In genomic region chr17:31093866-31094599, GRCh38 we compare ENCODE assay signal across 8 cellular contexts. TPM values are rescaled to one million over a fixed set of nuclear protein-coding genes. Genes with fewer than 3 reads are reported as not detected.
A peak's percentile ranks its signal among the peaks of the same experiment; 100 is the strongest.
DNase-seq lines count a peak whose midpoint lies in the region; ATAC-seq, FAIRE-seq and TF ChIP-seq lines count a peak whose summit lies in the region.

No MANE protein-coding gene starts in this region.

- H3K9me3 Mint-ChIP-seq in CD8-positive, alpha-beta T cell, result no peaks in the 10 kb centered on the region

- POLR2A ChIA-PET in CD8-positive, alpha-beta T cell (lab: Charles Lee), result interaction anchor here (0.6 kb wide), 1 partner anchor 237 kb away, joined by 4 read pairs; no protein-coding TSS in a partner anchor

- peak overlapping the region; percentile 26 for H3K9ac ChIP-seq in muscle layer of colon (ENCODE audit: low read length)

- peak overlapping the region; percentile 69 for H3K27ac ChIP-seq in CD8-positive, alpha-beta T cell (ENCODE audit: low read depth, low read length)
- H3K27ac ChIP-seq in muscle layer of colon (ENCODE audit: low read depth, low read length), result peak overlapping the region; percentile 91

- intact Hi-C loops in CD8-positive, alpha-beta T cell (cut with DNase I, micrococcal nuclease), result no loop called here

- H3K27ac Mint-ChIP-seq in CD8-positive, alpha-beta T cell, result peak overlapping the region; percentile 82

- peaks cover 3% of the 10 kb centered on the region for H3K36me3 Mint-ChIP-seq in CD8-positive, alpha-beta T cell

- H3K4me1 ChIP-seq in CD8-positive, alpha-beta T cell (ENCODE audit: insufficient read depth, low read length), result peaks cover 7% of the 10 kb centered on the region
- H3K4me1 ChIP-seq in muscle layer of colon (ENCODE audit: insufficient read depth, low read length), result peaks cover 9% of the 10 kb centered on the region

- peaks cover 11% of the 10 kb centered on the region for H3K4me1 Mint-ChIP-seq in CD8-positive, alpha-beta T cell (ENCODE audit: low read depth)

- no peak for TF ChIP-seq CTCF in CD8-positive, alpha-beta T cell (IDR thresholded peaks at IDR 0.05)
- TF ChIP-seq CTCF in bronchial epithelial cell (IDR thresholded peaks at IDR 0.05; ENCODE audit: insufficient read depth, low read length, severe bottlenecking), result no peak

- ATAC-seq in CD8-positive, alpha-beta T cell, result no peak
- ATAC-seq in GM18505 (IDR thresholded peaks at IDR 0.05; ENCODE audit: unreplicated experiment), result no peak

- H3K9me3 ChIP-seq in CD8-positive, alpha-beta T cell (ENCODE audit: low read length), result no peaks in the 10 kb centered on the region
- no peaks in the 10 kb centered on the region for H3K9me3 ChIP-seq in muscle layer of colon (ENCODE audit: low read length)

- no peak for TF ChIP-seq POLR2A in GM18505 (IDR thresholded peaks at IDR 0.05; ENCODE audit: borderline replicate concordance, extremely low read depth, insufficient read depth, insufficient read length)

- CTCF ChIA-PET in CD8-positive, alpha-beta T cell (lab: Charles Lee), result no interaction called here

- no peak for DNase-seq in CD8-positive, alpha-beta T cell
- DNase-seq in HTR-8/SVneo (ENCODE audit: insufficient read length, low spot score) (peak; percentile 13), bronchial epithelial cell (ENCODE audit: low read depth) (no peak), AG08395 (ENCODE audit: low spot score) (no peak), GM19238 (ENCODE audit: insufficient read length, low spot score) (no peak)
- DNase-seq in activated CD8-positive, alpha-beta memory T cell treated with anti-CD3 and anti-CD28 coated beads for 24 hours, result no peak

- FAIRE-seq in HTR-8/SVneo (lab: Jason Lieb, UNC) (no peak), bronchial epithelial cell (lab: Jason Lieb, UNC) (no peak)

- no peaks in the 10 kb centered on the region for H3K27me3 ChIP-seq in CD8-positive, alpha-beta T cell (ENCODE audit: insufficient read depth, low read length)
- H3K27me3 ChIP-seq in bronchial epithelial cell (ENCODE audit: control insufficient read depth, insufficient read depth, low read length) (no peaks in the 10 kb centered on the region), muscle layer of colon (ENCODE audit: control insufficient read depth in 1 of 2, insufficient read depth in 2 of 2, low read length in 2 of 2) (no peaks in the 10 kb centered on the region)

- peak overlapping the region; percentile 95 for H3K4me3 Mint-ChIP-seq in CD8-positive, alpha-beta T cell

- no peaks in the 10 kb centered on the region for H3K36me3 ChIP-seq in CD8-positive, alpha-beta T cell (ENCODE audit: insufficient read depth, low read length)
- H3K36me3 ChIP-seq in bronchial epithelial cell (ENCODE audit: control insufficient read depth, insufficient read depth, low read length), result no peaks in the 10 kb centered on the region
- H3K36me3 ChIP-seq in muscle layer of colon (ENCODE audit: insufficient read depth, low read length), result no peaks in the 10 kb centered on the region

- no peaks in the 10 kb centered on the region for H3K27me3 Mint-ChIP-seq in CD8-positive, alpha-beta T cell (ENCODE audit: low read depth)

- H3K4me3 ChIP-seq in CD8-positive, alpha-beta T cell (ENCODE audit: low read depth, low read length), result peak overlapping the region; percentile 85
- peak overlapping the region; percentile 97 for H3K4me3 ChIP-seq in bronchial epithelial cell (ENCODE audit: low read depth, low read length)
- H3K4me3 ChIP-seq in muscle layer of colon (ENCODE audit: low read depth in 1 of 2, low read length in 2 of 2), result peak overlapping the region in 1 of 2 donors; percentile 46

RNA-seq across cellular contexts. Expression of gene NF1, which starts 0.7 kb away (rescaled TPM):
- total RNA-seq in CD8-positive, alpha-beta T cell, result 10 to 100 TPM; 14.9 to 18.7 TPM
- 28.4 and 33.2 TPM in 2 replicates for total RNA-seq in bronchial epithelial cell
